Comparison of ENCODE assay signal across 10 cellular contexts in the genomic region with DNA sequence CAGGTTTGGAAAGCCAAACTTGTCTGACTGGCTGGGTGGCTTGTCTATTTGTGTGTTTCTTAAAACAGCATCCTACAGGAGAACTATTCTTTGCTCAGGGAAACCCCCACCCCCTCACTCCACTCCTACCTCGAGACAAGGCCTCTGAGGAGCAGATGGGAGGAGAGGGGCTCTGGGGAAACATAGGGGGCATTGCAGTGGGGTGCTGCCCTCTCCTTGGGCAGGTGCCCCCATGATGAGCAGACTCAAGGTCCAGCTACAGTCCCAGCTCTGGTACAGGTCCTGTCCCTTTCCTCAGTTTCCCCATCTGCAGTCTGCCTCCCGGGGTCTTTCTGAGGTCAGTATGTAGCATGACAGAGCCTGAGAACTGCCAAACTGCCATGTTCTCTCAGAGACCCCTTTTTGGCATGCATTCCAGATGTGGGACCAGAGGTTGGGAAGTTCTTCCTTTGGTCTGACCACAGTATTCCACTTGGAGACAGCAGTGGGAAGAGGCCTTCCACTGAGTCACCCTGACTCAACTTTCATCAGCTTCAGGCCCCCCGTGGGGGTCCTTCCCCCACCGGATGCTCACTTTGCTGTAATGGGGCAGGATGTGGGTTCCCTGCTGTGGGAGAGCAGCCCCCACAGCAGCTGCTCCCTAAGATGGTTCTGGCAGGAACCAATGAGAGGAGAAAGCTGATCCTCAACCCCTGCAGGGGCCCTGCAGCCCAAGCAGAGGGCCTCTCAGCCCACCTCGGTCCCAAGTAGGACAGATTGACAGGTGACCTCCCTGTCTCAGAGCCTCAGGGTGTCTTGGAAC. TPM values are rescaled to one million over a fixed set of nuclear protein-coding genes. Genes with fewer than 3 reads are reported as not detected.
DNase-seq lines count a peak whose midpoint lies in the region; ATAC-seq, FAIRE-seq and TF ChIP-seq lines count a peak whose summit lies in the region.
"Had no signal": no experiment of that assay in that cellular context is flagged by ENCODE, and none has a peak within 500 bp of the region (broad histone marks: within the 10 kb centered on the region; RNA-seq: fewer than 3 reads in every experiment).

No MANE protein-coding gene starts in this region.

- H3K9me3 Mint-ChIP-seq in T-helper 2 cell treated with Interferon-gamma antibody and Interleukin-4, amounts not matched to agents 5 μg/mL and 100 μg/mL, for 36 hours = no peaks in the 10 kb centered on the region
- H3K9me3 Mint-ChIP-seq in stimulated activated naive B cell treated with anti-CD40 and anti-IgM and Interleukin-4, amounts not matched to agents 10 μg/mL and 1 μg/mL and 100 μg/mL, for 72 hours = no peaks in the 10 kb centered on the region

- no peak overlapping the region for H2BK12ac ChIP-seq in H1 (ENCODE audit: low read depth, low read length)

- no peak overlapping the region for H2BK120ac ChIP-seq in H1 (replicated peaks; ENCODE audit: low read depth, low read length)

- peaks cover 70% of the 10 kb centered on the region for H3K4me1 Mint-ChIP-seq in T-helper 2 cell treated with Interferon-gamma antibody and Interleukin-4, amounts not matched to agents 5 μg/mL and 100 μg/mL, for 36 hours (ENCODE audit: low read depth)
- H3K4me1 Mint-ChIP-seq in stimulated activated naive B cell treated with anti-CD40 and anti-IgM and Interleukin-4, amounts not matched to agents 10 μg/mL and 1 μg/mL and 100 μg/mL, for 72 hours = peaks cover 86 to 99% of the 10 kb centered on the region in 2 donors

- no peak overlapping the region for H3K4me3 ChIP-seq in H1 (ENCODE audit: extremely low read depth in 1 of 4, insufficient read depth in 2 of 4, low read depth in 3 of 4, low read length in 4 of 4)
- H3K4me3 ChIP-seq: skin epidermis had no signal

- TF ChIP-seq RAD21 in H1 (IDR thresholded peaks at IDR 0.05 in 1 of 2, conservative IDR thresholded peaks at IDR 0.05 in 1 of 2; ENCODE audit: low read depth in 2 of 2, low read length in 2 of 2) = no peak

- no peak overlapping the region for H3K56ac ChIP-seq in H1 (replicated peaks; ENCODE audit: insufficient read length, low read depth, low read length)

- H2BK5ac ChIP-seq in H1 (ENCODE audit: low read depth, low read length) = no peak overlapping the region

- no peak overlapping the region for H4K91ac ChIP-seq in H1 (replicated peaks; ENCODE audit: insufficient read length, low read length)

- TF ChIP-seq POLR2A in H1 (IDR thresholded peaks at IDR 0.05; ENCODE audit: control extremely low read depth in 1 of 2, low read depth in 2 of 2, low read length in 2 of 2) = no peak

- POLR2A ChIA-PET in H1 (lab: Charles Lee; ENCODE audit: partially characterized antibody) = interaction anchor here (1.3 to 2.3 kb wide), 2 partner anchors 10 to 15 kb away, joined by 3 to 5 read pairs; no protein-coding TSS in a partner anchor

- no peak overlapping the region for H3K9ac ChIP-seq in H1 (replicated peaks in 1 of 4; ENCODE audit: extremely low read depth in 1 of 4, low read depth in 3 of 4, low read length in 3 of 4)

- no peak overlapping the region for H4K5ac ChIP-seq in H1 (ENCODE audit: insufficient read length, low read depth, low read length)

- no peaks in the 10 kb centered on the region for H3K36me3 ChIP-seq in H1 (ENCODE audit: control insufficient read depth in 2 of 4, insufficient read depth in 4 of 4, low read length in 3 of 4)

- H3K4me3 Mint-ChIP-seq in T-helper 2 cell treated with Interferon-gamma antibody and Interleukin-4, amounts not matched to agents 5 μg/mL and 100 μg/mL, for 36 hours = peak overlapping the region; percentile 59
- peak overlapping the region; percentile 20 to 26 for H3K4me3 Mint-ChIP-seq in stimulated activated naive B cell treated with anti-CD40 and anti-IgM and Interleukin-4, amounts not matched to agents 10 μg/mL and 1 μg/mL and 100 μg/mL, for 72 hours

- H3K9me3 ChIP-seq in H1 (ENCODE audit: insufficient read depth in 2 of 2, low read depth in 1 of 2, low read length in 1 of 2) = no peaks in the 10 kb centered on the region

- H3K27ac ChIP-seq in H1 (ENCODE audit: low read depth, low read length) = no peak overlapping the region

- peaks cover 0 to 10% (median 7%) of the 10 kb centered on the region in 4 experiments; a peak in 4 of 7 replicates for H3K4me1 ChIP-seq in H1 (replicated peaks in 1 of 4; ENCODE audit: control insufficient read depth in 3 of 4, insufficient read depth in 4 of 4, low read length in 3 of 4)

- DNase-seq in GM19239 (ENCODE audit: insufficient read length, low spot score) = no peak
- peak; percentile 67 for DNase-seq in T-helper 2 cell treated with Interferon-gamma antibody and Interleukin-4, amounts not matched to agents 5 μg/mL and 100 μg/mL, for 36 hours (ENCODE audit: low spot score)
- DNase-seq in H1 (ENCODE audit: low read depth in 1 of 2, low spot score in 2 of 2) = no peak
- no peak for DNase-seq in stimulated activated naive B cell treated with anti-CD40 and anti-IgM and Interleukin-4, amounts not matched to agents 10 μg/mL and 1 μg/mL and 100 μg/mL, for 72 hours
- no peak for DNase-seq in CD1c-positive myeloid dendritic cell (ENCODE audit: extremely low spot score)
- DNase-seq in NCI-H1105 (lab: John Stamatoyannopoulos, UW) = no peak
- no peak for DNase-seq in medulla oblongata (ENCODE audit: extremely low spot score)
- DNase-seq: NCI-H345 had no signal

- peak overlapping the region; percentile 29; the same call in 1 of the 2 replicates for H4K8ac ChIP-seq in H1 (ENCODE audit: extremely low read depth, insufficient read depth, low read length)

- no peaks in the 10 kb centered on the region for H3K27me3 Mint-ChIP-seq in T-helper 2 cell treated with Interferon-gamma antibody and Interleukin-4, amounts not matched to agents 5 μg/mL and 100 μg/mL, for 36 hours (ENCODE audit: low read depth)
- no peaks in the 10 kb centered on the region for H3K27me3 Mint-ChIP-seq in stimulated activated naive B cell treated with anti-CD40 and anti-IgM and Interleukin-4, amounts not matched to agents 10 μg/mL and 1 μg/mL and 100 μg/mL, for 72 hours

- no peak overlapping the region for H2BK20ac ChIP-seq in H1 (ENCODE audit: low read length)

- peak overlapping the region; percentile 82 for H3K27ac Mint-ChIP-seq in T-helper 2 cell treated with Interferon-gamma antibody and Interleukin-4, amounts not matched to agents 5 μg/mL and 100 μg/mL, for 36 hours
- H3K27ac Mint-ChIP-seq in stimulated activated naive B cell treated with anti-CD40 and anti-IgM and Interleukin-4, amounts not matched to agents 10 μg/mL and 1 μg/mL and 100 μg/mL, for 72 hours = peak overlapping the region; percentile 85

- H2AFZ ChIP-seq in H1 (ENCODE audit: low read length) = no peak overlapping the region

- no peak for TF ChIP-seq CTCF in H1 (IDR thresholded peaks at IDR 0.05; ENCODE audit: control extremely low read depth in 1 of 3, insufficient read depth in 1 of 3, low read depth in 1 of 3, low read length in 3 of 3)

- FAIRE-seq in GM19239 (lab: Jason Lieb, UNC) (peak; percentile 87), H1 (lab: Jason Lieb, UNC) (no peak)

- CTCF ChIA-PET in H1 (lab: Charles Lee; ENCODE audit: partially characterized antibody) = interaction anchor here (0.7 to 2.9 kb wide), 8 partner anchors 9 to 718 kb away, joined by 3 to 19 read pairs (median 4); no protein-coding TSS in a partner anchor

- H4K20me1 ChIP-seq in H1 (replicated peaks in 1 of 2; ENCODE audit: control insufficient read depth in 1 of 2, insufficient read depth in 2 of 2, low read length in 2 of 2) = no peaks in the 10 kb centered on the region

- no peak for ATAC-seq in stimulated activated naive B cell treated with anti-CD40 and anti-IgM and Interleukin-4, amounts not matched to agents 10 μg/mL and 1 μg/mL and 100 μg/mL, for 72 hours (replicated peaks)

- no peak overlapping the region for H3K4ac ChIP-seq in H1 (replicated peaks; ENCODE audit: insufficient read length, low read depth, low read length)

- H2BK15ac ChIP-seq in H1 (ENCODE audit: low read length) = no peak overlapping the region

- no peaks in the 10 kb centered on the region; a peak in 1 of 7 replicates for H3K27me3 ChIP-seq in H1 (replicated peaks in 1 of 4; ENCODE audit: control insufficient read depth in 3 of 4, extremely low read depth in 1 of 4, insufficient read depth in 3 of 4, low read length in 3 of 4)

- no peaks in the 10 kb centered on the region; the same call in 1 of the 2 replicates for H3K23me2 ChIP-seq in H1 (ENCODE audit: low read depth, low read length)

- no peaks in the 10 kb centered on the region for H3K79me2 ChIP-seq in H1 (ENCODE audit: control insufficient read depth in 1 of 2, insufficient read depth in 2 of 2, low read length in 2 of 2)

- no peak overlapping the region for H3K23ac ChIP-seq in H1 (ENCODE audit: insufficient read length)

- H3K18ac ChIP-seq in H1 (ENCODE audit: extremely low read depth, low read length) = no peak overlapping the region

- H3K79me1 ChIP-seq in H1 (ENCODE audit: low read depth, low read length) = no peaks in the 10 kb centered on the region

- WGBS in H1 (ENCODE audit: extremely low coverage in 1 of 2, insufficient coverage in 1 of 2, insufficient read length in 1 of 2, insufficient replicate concordance in 2 of 2, low coverage in 1 of 2, low lambda C conversion rate in 2 of 2, missing lambda C conversion rate in 1 of 2), 2 experiments = 83% methylated on average over 5 of the region's 5 CpGs; no CpG with 5 or more reads in 1 of the 2 experiments

- TF ChIP-seq EP300 in H1 (IDR thresholded peaks at IDR 0.05; ENCODE audit: borderline replicate concordance in 1 of 2, low read depth in 2 of 2, low read length in 2 of 2) = no peak

- H3K14ac ChIP-seq in H1 (ENCODE audit: insufficient read length) = no peak overlapping the region

- H3K36me3 Mint-ChIP-seq in T-helper 2 cell treated with Interferon-gamma antibody and Interleukin-4, amounts not matched to agents 5 μg/mL and 100 μg/mL, for 36 hours (ENCODE audit: low read depth) = no peaks in the 10 kb centered on the region
- H3K36me3 Mint-ChIP-seq in stimulated activated naive B cell treated with anti-CD40 and anti-IgM and Interleukin-4, amounts not matched to agents 10 μg/mL and 1 μg/mL and 100 μg/mL, for 72 hours = peaks cover 1 to 27% of the 10 kb centered on the region in 2 donors

- H3K4me2 ChIP-seq in H1 (ENCODE audit: insufficient read depth in 1 of 2, low read depth in 2 of 2, low read length in 2 of 2) = no peak overlapping the region

- H2AK5ac ChIP-seq in H1 (ENCODE audit: low read depth, low read length) = no peak overlapping the region; the same call in 1 of the 2 replicates

RNA-seq across cellular contexts. Expression of a gene that starts 32.3 kb away (rescaled TPM):
- total RNA-seq in H1 (2021; fragmentation: NEBNext Ultra II Directional; extraction: Animal tissue kit (Norgen Biotek cat#: 25700)) = 1.9 and 3.3 TPM in 2 replicates
- polyA plus RNA-seq in H1 (2011; rRNA removed) = 7.2 and 7.5 TPM in 2 replicates
- 6.9 TPM for polyA plus RNA-seq in H1 (2011; cell fraction: cytosol; rRNA removed)
- 7.1 TPM for polyA plus RNA-seq in H1 (2011; cell fraction: nucleus; rRNA removed)
- polyA plus RNA-seq in H1 (2012, experiment 1 of 2) = 3.6 to 5.9 TPM (median 4.9 TPM) in 4 replicates
- polyA plus RNA-seq in H1 (2012, experiment 2 of 2) = 4.9 TPM
- 2.0 TPM for polyA plus RNA-seq in H1 (2013, experiment 1 of 2)
- 2.0 TPM for polyA plus RNA-seq in H1 (2013, experiment 2 of 2)
- polyA minus RNA-seq in H1 (2011; rRNA and poly(A)+ RNA removed) = 6.3 and 7.6 TPM in 2 replicates
- 4.3 TPM for polyA minus RNA-seq in H1 (2011; cell fraction: cytosol; rRNA and poly(A)+ RNA removed)
- polyA minus RNA-seq in H1 (2011; cell fraction: nucleus; rRNA and poly(A)+ RNA removed) = 2.8 TPM
- total RNA-seq: H4 had no signal

RNA-seq across cellular contexts. Expression of a gene that starts 34.0 kb away (rescaled TPM):
- 14.6 and 15.0 TPM in 2 replicates for total RNA-seq in H1 (2021; fragmentation: NEBNext Ultra II Directional; extraction: Animal tissue kit (Norgen Biotek cat#: 25700))
- polyA plus RNA-seq in H1 (2011; rRNA removed) = 10.7 and 13.4 TPM in 2 replicates
- 10.9 TPM for polyA plus RNA-seq in H1 (2011; cell fraction: cytosol; rRNA removed)
- polyA plus RNA-seq in H1 (2011; cell fraction: nucleus; rRNA removed) = 19.2 TPM
- 10.5 to 14.0 TPM (median 12.0 TPM) in 4 replicates for polyA plus RNA-seq in H1 (2012, experiment 1 of 2)
- polyA plus RNA-seq in H1 (2012, experiment 2 of 2) = 11.5 TPM
- 16.7 TPM for polyA plus RNA-seq in H1 (2013, experiment 1 of 2)
- 16.7 TPM for polyA plus RNA-seq in H1 (2013, experiment 2 of 2)
- polyA minus RNA-seq in H1 (2011; rRNA and poly(A)+ RNA removed) = 10.7 and 12.5 TPM in 2 replicates
- polyA minus RNA-seq in H1 (2011; cell fraction: cytosol; rRNA and poly(A)+ RNA removed) = 4.6 TPM
- polyA minus RNA-seq in H1 (2011; cell fraction: nucleus; rRNA and poly(A)+ RNA removed) = 9.5 TPM
